ENCODE assay signal across 8 cellular contexts in the genomic region with DNA sequence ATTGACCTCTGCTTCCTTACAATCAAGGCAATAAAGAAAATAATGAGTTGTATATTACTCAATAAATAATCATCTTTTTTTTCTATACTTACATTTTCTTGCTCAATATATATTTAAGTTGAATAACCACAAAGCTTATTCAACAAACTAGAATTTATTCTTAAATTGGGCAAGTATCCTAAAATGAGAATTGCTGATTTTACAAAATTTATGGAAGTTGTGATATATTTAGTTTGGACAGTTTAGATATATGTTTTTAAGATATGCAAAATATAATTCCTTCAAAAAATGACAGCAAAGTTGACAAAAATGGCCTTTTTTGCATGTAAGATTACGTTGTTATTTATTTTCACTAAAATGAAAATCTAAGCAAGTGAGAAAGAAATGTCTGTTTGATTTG.
"Had no signal": no experiment of that assay in that cellular context is flagged by ENCODE, and none has a peak within 500 bp of the region (broad histone marks: within the 10 kb centered on the region; RNA-seq: fewer than 3 reads in every experiment).

No MANE protein-coding gene starts in this region.

- FAIRE-seq: H1, HTR-8/SVneo had no signal

- H3K4me3 ChIP-seq: GM23338 had no signal

- DNase-seq: H9, HCEC 1CT, Karpas-422, KBM-7 had no signal

- H3K4me2 ChIP-seq: GM23338, KMS-11 had no signal

- ATAC-seq: GM23338 had no signal

- H3K9me3 Mint-ChIP-seq: H9 had no signal

- H3K27ac Mint-ChIP-seq: GM23338, H9 had no signal

- H3K4me3 Mint-ChIP-seq: GM23338, H9 had no signal

- H3K4me1 Mint-ChIP-seq: GM23338, H9 had no signal

- H3K27ac ChIP-seq: KMS-11 had no signal
